Comparison of ENCODE assay signal across 18 cellular contexts in the genomic region with DNA sequence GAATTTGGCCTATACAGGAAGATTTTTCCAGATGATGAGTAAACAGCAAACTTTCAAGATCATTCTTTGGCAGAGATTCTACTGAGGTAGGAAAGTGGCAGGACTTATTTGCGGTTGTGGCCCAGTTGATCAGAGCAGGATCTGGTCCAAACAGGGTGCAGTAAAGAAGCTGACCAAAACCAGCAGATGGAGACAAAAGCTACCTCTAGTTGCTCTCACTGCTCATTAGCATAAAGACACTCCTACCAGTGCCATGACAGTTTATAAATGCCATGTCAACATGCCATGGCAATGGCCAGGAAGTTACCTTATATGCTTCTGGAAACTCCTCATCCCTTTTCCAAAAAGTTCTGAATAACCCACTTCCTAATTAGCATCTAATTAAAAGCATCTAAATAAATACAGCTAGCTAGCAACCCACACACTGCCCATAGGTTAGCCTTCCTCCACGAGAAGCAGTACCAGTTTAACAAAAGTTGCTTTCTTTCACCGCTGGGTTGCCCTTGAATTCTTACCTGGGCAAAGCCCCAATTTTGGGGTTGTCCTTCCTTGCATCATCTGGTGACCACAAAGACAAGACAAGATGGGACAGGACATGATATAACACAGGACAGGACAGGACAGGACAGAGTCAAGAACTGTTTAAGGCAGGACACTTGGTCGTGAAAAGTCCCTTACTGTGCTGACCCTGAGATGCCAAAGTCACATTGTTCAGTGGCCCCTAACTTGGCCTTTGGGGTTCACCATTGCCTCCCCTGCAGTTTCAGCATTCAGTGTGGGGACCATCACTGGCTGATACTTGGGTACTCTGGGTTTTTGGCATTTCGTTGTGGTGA. TPM values are rescaled to one million over a fixed set of nuclear protein-coding genes. Genes with fewer than 3 reads are reported as not detected.
DNase-seq lines count a peak whose midpoint lies in the region; ATAC-seq and TF ChIP-seq lines count a peak whose summit lies in the region.
"Not testable (repeated sequence)": the region's sequence is repeated elsewhere in the genome, so short reads cannot be mapped to it uniquely, and the experiment has no call there.
"Had no signal": no experiment of that assay in that cellular context is flagged by ENCODE, and none has a peak within 500 bp of the region (broad histone marks: within the 10 kb centered on the region; RNA-seq: fewer than 3 reads in every experiment).

No MANE protein-coding gene starts in this region.

- not testable (repeated sequence) for H4K8ac ChIP-seq in IMR-90 (ENCODE audit: low read depth in 2 of 2, low read length in 2 of 2)

- H3K4ac ChIP-seq in IMR-90 (ENCODE audit: low read depth, low read length) = not testable (repeated sequence)

- not testable (repeated sequence) for H3K56ac ChIP-seq in IMR-90 (ENCODE audit: extremely low read depth, insufficient read depth, low read length)

- H3K4me3 ChIP-seq in IMR-90 (ENCODE audit: insufficient read depth, low read depth, low read length); upper lobe of right lung: not testable (repeated sequence)

- WGBS in IMR-90 (ENCODE audit: extremely low coverage in 2 of 2, insufficient read length in 1 of 2), 2 experiments = 100% methylated on average over 1 of the region's 5 CpGs; no CpG with 5 or more reads in 1 of the 2 experiments

- TF ChIP-seq CTCF in IMR-90 (conservative IDR thresholded peaks at IDR 0.05; ENCODE audit: low read depth, low read length); upper lobe of right lung (IDR thresholded peaks at IDR 0.05): not testable (repeated sequence)
- peak; percentile 33; the same call in 1 of the 2 replicates for TF ChIP-seq CTCF in VCaP (conservative IDR thresholded peaks at IDR 0.05)
- TF ChIP-seq CTCF in foreskin keratinocyte (conservative IDR thresholded peaks at IDR 0.05) = peak; percentile 55

- dilution Hi-C loops in IMR-90 (cut with HindIII; ENCODE audit: low sequenced_read_pairs, unreplicated experiment) = not testable (repeated sequence)

- not testable (repeated sequence) for BruUV-seq in IMR-90 (replicated peaks; lab: Mats Ljungman, UMichigan)

- H4K5ac ChIP-seq in IMR-90 (ENCODE audit: low read depth, low read length) = not testable (repeated sequence)

- not testable (repeated sequence) for DNase-seq in IMR-90; activated naive CD8-positive, alpha-beta T cell treated with anti-CD3 and anti-CD28 coated beads, Interleukin-2, amount 10 ng/mL, durations not matched to agents 7 days and 5 days; upper lobe of right lung
- DNase-seq in foreskin keratinocyte (peak in 1 of 2 donors; percentile 1), naive B cell (peak; percentile 19)

- not testable (repeated sequence) for H4K91ac ChIP-seq in IMR-90 (ENCODE audit: insufficient read depth, low read depth, low read length)

- peak; percentile 69 for ATAC-seq in GM18502 (IDR thresholded peaks at IDR 0.05; ENCODE audit: poor library complexity, unreplicated experiment)
- ATAC-seq in GM21786 (IDR thresholded peaks at IDR 0.05; ENCODE audit: unreplicated experiment) = peak; percentile 53
- peak; percentile 81 for ATAC-seq in IMR-90 (ENCODE audit: low read depth)
- peak; percentile 90 for ATAC-seq in activated naive CD8-positive, alpha-beta T cell treated with anti-CD3 and anti-CD28 coated beads, Interleukin-2, amount 10 ng/mL, durations not matched to agents 7 days and 5 days (ENCODE audit: low read depth)
- ATAC-seq in foreskin keratinocyte = peak; percentile 58
- peak; percentile 91 to 98 for ATAC-seq in naive B cell (ENCODE audit: low read depth in 2 of 2)
- peak; percentile 95 for ATAC-seq in upper lobe of right lung

- not testable (repeated sequence) for H2BK120ac ChIP-seq in IMR-90 (ENCODE audit: low read depth, low read length)

- H3K9ac ChIP-seq in IMR-90 (ENCODE audit: low read depth, low read length) = not testable (repeated sequence)

- not testable (repeated sequence) for H2AFZ ChIP-seq in IMR-90 (replicated peaks; ENCODE audit: low read length, poor library complexity)

- not testable (repeated sequence) for H3K4me1 ChIP-seq in IMR-90 (ENCODE audit: control insufficient read depth, insufficient read depth, low read length); foreskin keratinocyte; upper lobe of right lung

- H3K9me1 ChIP-seq in IMR-90 (ENCODE audit: insufficient read depth, low read length) = not testable (repeated sequence)

- not testable (repeated sequence) for H3K27ac Mint-ChIP-seq in activated naive CD8-positive, alpha-beta T cell treated with anti-CD3 and anti-CD28 coated beads, Interleukin-2, amount 10 ng/mL, durations not matched to agents 7 days and 5 days; naive B cell

- intact Hi-C loops in IMR-90 (cut with micrococcal nuclease); upper lobe of right lung (cut with DNase I): not testable (repeated sequence)

- H3K36me3 ChIP-seq in IMR-90 (ENCODE audit: control insufficient read depth, insufficient read depth, low read length); upper lobe of right lung: not testable (repeated sequence)

- H2BK15ac ChIP-seq in IMR-90 (ENCODE audit: low read depth, low read length) = not testable (repeated sequence)

- H3K27me3 ChIP-seq in IMR-90 (ENCODE audit: control insufficient read depth, insufficient read depth, low read length); foreskin keratinocyte; upper lobe of right lung: not testable (repeated sequence)

- not testable (repeated sequence) for H3K4me3 Mint-ChIP-seq in activated naive CD8-positive, alpha-beta T cell treated with anti-CD3 and anti-CD28 coated beads, Interleukin-2, amount 10 ng/mL, durations not matched to agents 7 days and 5 days; naive B cell

- H2BK20ac ChIP-seq in IMR-90 (ENCODE audit: low read depth, low read length) = not testable (repeated sequence)

- H2AK5ac ChIP-seq in IMR-90 (ENCODE audit: low read depth, low read length) = not testable (repeated sequence)

- TF ChIP-seq RAD21 in IMR-90 (IDR thresholded peaks at IDR 0.05; ENCODE audit: low read length) = not testable (repeated sequence)

- not testable (repeated sequence) for H3K79me1 ChIP-seq in IMR-90 (ENCODE audit: low read depth in 1 of 2, low read length in 2 of 2)

- CTCF ChIA-PET in IMR-90 (lab: Yijun Ruan, JAX) = not testable (repeated sequence)

- not testable (repeated sequence) for H3K9me3 ChIP-seq in IMR-90 (ENCODE audit: control insufficient read depth, insufficient read depth, low read length); upper lobe of right lung

- not testable (repeated sequence) for H3K9me3 Mint-ChIP-seq in activated naive CD8-positive, alpha-beta T cell treated with anti-CD3 and anti-CD28 coated beads, Interleukin-2, amount 10 ng/mL, durations not matched to agents 7 days and 5 days; naive B cell

- H3K4me2 ChIP-seq in IMR-90 (ENCODE audit: low read depth, low read length) = not testable (repeated sequence)

- not testable (repeated sequence) for H3K27ac ChIP-seq in IMR-90 (ENCODE audit: insufficient read depth, low read length); VCaP; foreskin keratinocyte; upper lobe of right lung

- H2AK9ac ChIP-seq in IMR-90 (replicated peaks; ENCODE audit: low read depth, low read length, poor library complexity) = not testable (repeated sequence)

- H3K4me1 Mint-ChIP-seq in activated naive CD8-positive, alpha-beta T cell treated with anti-CD3 and anti-CD28 coated beads, Interleukin-2, amount 10 ng/mL, durations not matched to agents 7 days and 5 days; naive B cell: not testable (repeated sequence)

- POLR2A ChIA-PET in IMR-90 (lab: Charles Lee; ENCODE audit: unreplicated experiment); activated naive CD8-positive, alpha-beta T cell treated with anti-CD3 and anti-CD28 coated beads, Interleukin-2, amount 10 ng/mL, durations not matched to agents 7 days and 5 days (lab: Charles Lee): not testable (repeated sequence)

- H3K23ac ChIP-seq in IMR-90 (ENCODE audit: low read depth, low read length) = not testable (repeated sequence)

- not testable (repeated sequence) for H3K14ac ChIP-seq in IMR-90 (replicated peaks; ENCODE audit: low read depth, low read length)

- not testable (repeated sequence) for H2BK5ac ChIP-seq in IMR-90 (ENCODE audit: low read depth, low read length, poor library complexity, severe bottlenecking)

- not testable (repeated sequence) for H3K36me3 Mint-ChIP-seq in activated naive CD8-positive, alpha-beta T cell treated with anti-CD3 and anti-CD28 coated beads, Interleukin-2, amount 10 ng/mL, durations not matched to agents 7 days and 5 days; naive B cell

- in situ Hi-C loops in IMR-90 (cut with MboI; ENCODE audit: low sequenced_read_pairs) = not testable (repeated sequence)

- TF ChIP-seq POLR2A in IMR-90 (IDR thresholded peaks at IDR 0.05; ENCODE audit: low read depth, low read length) = not testable (repeated sequence)

- H4K20me1 ChIP-seq in IMR-90 (ENCODE audit: insufficient read depth, low read length) = not testable (repeated sequence)

- not testable (repeated sequence) for H3K18ac ChIP-seq in IMR-90 (ENCODE audit: low read depth, low read length)

- H3K27me3 Mint-ChIP-seq in activated naive CD8-positive, alpha-beta T cell treated with anti-CD3 and anti-CD28 coated beads, Interleukin-2, amount 10 ng/mL, durations not matched to agents 7 days and 5 days; naive B cell: not testable (repeated sequence)

RNA-seq across cellular contexts. Expression of a gene that starts 59.2 kb away (rescaled TPM):
- total RNA-seq in IMR-90 (2012; rRNA removed) (not detected in 2 replicates), foreskin keratinocyte (not detected in 2 replicates), upper lobe of right lung (not detected)
- polyA plus RNA-seq in IMR-90 (2012; rRNA removed) (not detected in 2 replicates), foreskin keratinocyte (not detected in 2 replicates), naive B cell (ENCODE audit: low read depth in 6 of 6) (not detected)
- polyA plus RNA-seq in IMR-90 (2012; cell fraction: cytosol; rRNA removed) = not detected in 2 replicates
- not detected in 2 replicates for polyA plus RNA-seq in IMR-90 (2012; cell fraction: nucleus; rRNA removed; ENCODE audit: low replicate concordance)
- total RNA-seq in activated naive CD8-positive, alpha-beta T cell treated with anti-CD3 and anti-CD28 coated beads, Interleukin-2, amount 10 ng/mL, durations not matched to agents 7 days and 5 days = under 1 TPM in 1 of 2 experiments, not detected in 1; 0.74 TPM
- total RNA-seq: ascending aorta, cerebellum, esophagus muscularis mucosa, HT-29, kidney, mesothelial cell of epicardium, OCI-LY7, psoas muscle, skeletal muscle tissue, tibial nerve had no signal
- polyA plus RNA-seq: psoas muscle had no signal
